8 cellular contexts compared by ENCODE assay signal in the genomic region with DNA sequence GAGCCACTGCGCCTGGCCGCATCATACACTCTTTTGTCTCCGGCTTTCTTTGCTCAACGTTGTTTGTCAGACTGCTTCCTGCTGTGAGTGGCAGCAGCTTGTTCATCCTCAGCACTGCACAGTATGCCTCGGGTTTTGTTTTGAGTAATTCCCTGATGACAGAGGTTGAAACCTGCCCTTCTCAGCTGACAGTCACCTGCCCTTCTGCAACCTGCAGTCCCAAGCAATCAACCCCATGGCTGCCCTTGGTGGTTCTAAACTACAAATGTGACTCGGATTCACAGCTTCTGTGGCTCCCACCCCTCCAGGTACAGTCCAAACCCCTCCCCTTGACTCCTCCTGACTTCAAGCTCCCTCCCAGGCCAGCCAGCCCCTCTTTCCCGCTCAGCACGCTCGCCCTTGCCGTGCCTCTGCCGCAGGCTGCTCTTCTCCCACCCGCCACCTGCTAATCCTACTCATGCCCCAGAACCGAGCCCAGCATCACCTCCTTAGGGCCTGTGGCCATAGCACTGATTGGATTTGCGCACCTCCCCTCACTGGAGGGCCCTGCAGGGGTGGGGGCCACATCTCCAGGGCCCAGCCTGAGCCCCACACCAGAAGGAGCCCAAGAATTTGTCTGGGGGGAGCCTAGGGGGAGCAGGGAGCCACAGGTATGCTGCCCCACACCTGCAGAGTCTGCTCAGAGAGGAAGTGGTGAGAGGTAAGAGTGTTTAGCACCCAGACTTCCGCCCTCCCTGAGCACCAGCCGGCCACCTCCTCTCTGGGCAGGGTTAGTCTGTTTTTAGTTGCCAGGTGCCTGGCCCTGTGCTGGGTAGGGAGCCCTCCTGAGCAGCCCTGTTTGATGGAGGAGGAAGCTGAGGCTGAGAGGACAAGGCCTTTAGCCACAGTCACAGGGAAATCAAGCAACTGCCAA. TPM values are rescaled to one million over a fixed set of nuclear protein-coding genes. Genes with fewer than 3 reads are reported as not detected.
DNase-seq lines count a peak whose midpoint lies in the region; ATAC-seq and TF ChIP-seq lines count a peak whose summit lies in the region.

No MANE protein-coding gene starts in this region.

- no peaks in the 10 kb centered on the region for H3K9me3 ChIP-seq in H9 (ENCODE audit: control insufficient read depth, low read depth, low read length)
- no peaks in the 10 kb centered on the region for H3K9me3 ChIP-seq in endodermal cell (ENCODE audit: control insufficient read depth, low read length)

- H3K4me2 ChIP-seq in H9 (ENCODE audit: insufficient read depth, insufficient read length, low read length), result no peak overlapping the region

- peak overlapping the region; percentile 73 to 82 (median 78) for H3K27ac Mint-ChIP-seq in H9
- H3K27ac Mint-ChIP-seq in endodermal cell, result peak overlapping the region; percentile 87

- H4K20me1 ChIP-seq in H9 (ENCODE audit: control insufficient read depth, insufficient read depth, insufficient read length), result peaks cover 4% of the 10 kb centered on the region

- no peak for DNase-seq in H9
- DNase-seq in NCI-H1092 treated with DMSO at 0.1 percent for 48 hours (lab: John Stamatoyannopoulos, UW), result peak; percentile 67
- peak; percentile 59 to 61 for DNase-seq in activated CD4-positive, alpha-beta T cell treated with anti-CD3 and anti-CD28 coated beads for 4 hours
- DNase-seq in endodermal cell, result no peak
- peak; percentile 47 to 69 (median 67) for DNase-seq in stimulated activated CD4-positive, alpha-beta T cell treated with anti-CD3 and anti-CD28 coated beads, TNF-alpha, amount 100 ng/mL, for 24 hours (ENCODE audit: low read depth in 3 of 3)
- DNase-seq in HCEC 1CT, result no peak
- no peak for DNase-seq in NOMO-1 treated with dmso at 0.1 percent for 144 hours (lab: John Stamatoyannopoulos, UW; ENCODE audit: unreplicated experiment)

- H4K5ac ChIP-seq in H9 (ENCODE audit: insufficient read length, low read depth, low read length), result no peak overlapping the region

- H3K36me3 ChIP-seq in endodermal cell (ENCODE audit: control insufficient read depth, insufficient read depth, low read length), result peaks cover 3% of the 10 kb centered on the region

- no peak overlapping the region for H2BK15ac ChIP-seq in H9 (ENCODE audit: low read depth, low read length)

- TF ChIP-seq CTCF in H9 (conservative IDR thresholded peaks at IDR 0.05) (no peak), endodermal cell (conservative IDR thresholded peaks at IDR 0.05) (no peak)

- H3K4me3 Mint-ChIP-seq in H9, result peak overlapping the region in 1 of 2 experiments; percentile 52; a peak in 2 of 5 replicates
- no peak overlapping the region for H3K4me3 Mint-ChIP-seq in endodermal cell

- no peak overlapping the region for H3K9ac ChIP-seq in H9 (ENCODE audit: extremely low read depth, insufficient read length, low read length)
- H3K9ac ChIP-seq in endodermal cell (ENCODE audit: extremely low read depth, low read length, poor library complexity, severe bottlenecking), result no peak overlapping the region

- H3K79me1 ChIP-seq in H9 (ENCODE audit: insufficient read depth, low read depth, low read length, poor library complexity, severe bottlenecking), result peaks cover 2% of the 10 kb centered on the region

- H3K36me3 Mint-ChIP-seq in H9 (ENCODE audit: insufficient read depth in 1 of 3, low read depth in 3 of 3) (peaks cover 0 to 10% (median 0%) of the 10 kb centered on the region in 3 experiments; a peak in 2 of 7 replicates), endodermal cell (ENCODE audit: low read depth) (peaks cover 5% of the 10 kb centered on the region)

- WGBS in H9 (ENCODE audit: extremely low coverage, insufficient read length, low lambda C conversion rate), result no CpG with 5 or more reads among the region's 16 CpGs
- 77 to 80% methylated on average over 11 to 16 of the region's 16 CpGs for WGBS in endodermal cell (ENCODE audit: insufficient coverage in 1 of 2, insufficient read length in 1 of 2), 2 experiments

- H3K9me3 Mint-ChIP-seq in H9, result no peaks in the 10 kb centered on the region; a peak in 1 of 5 replicates
- no peaks in the 10 kb centered on the region for H3K9me3 Mint-ChIP-seq in endodermal cell

- H3K4me3 ChIP-seq in endodermal cell (ENCODE audit: low read length), result no peak overlapping the region

- H3K4me1 ChIP-seq in H9 (ENCODE audit: insufficient read depth, low read length) (peaks cover 5% of the 10 kb centered on the region; the same call in 1 of the 2 replicates), endodermal cell (ENCODE audit: control insufficient read depth, insufficient read depth, low read length) (peaks cover 23% of the 10 kb centered on the region)

- no peak overlapping the region for H3K4ac ChIP-seq in H9 (ENCODE audit: low read depth, low read length)

- H3K27me3 ChIP-seq in H9 (ENCODE audit: insufficient read depth, low read length) (no peaks in the 10 kb centered on the region), endodermal cell (ENCODE audit: control insufficient read depth, insufficient read depth, low read length, poor library complexity, severe bottlenecking) (no peaks in the 10 kb centered on the region)

- peak overlapping the region; percentile 5; the same call in 1 of the 2 replicates for H3K14ac ChIP-seq in H9 (ENCODE audit: insufficient read depth, low read length)

- no peak overlapping the region for H3K23ac ChIP-seq in H9 (ENCODE audit: insufficient read length, low read depth, low read length)

- no peaks in the 10 kb centered on the region for H3K23me2 ChIP-seq in H9 (ENCODE audit: insufficient read length, low read depth, low read length, poor library complexity, severe bottlenecking)

- H3K79me2 ChIP-seq in H9 (ENCODE audit: insufficient read depth, low read length), result peaks cover 45% of the 10 kb centered on the region; the same call in 1 of the 2 replicates

- no peak overlapping the region for H4K8ac ChIP-seq in H9 (replicated peaks; ENCODE audit: insufficient read length, low read depth, low read length)

- H3T11ph ChIP-seq in H9 (ENCODE audit: low read length), result no peak overlapping the region

- H2BK120ac ChIP-seq in H9 (ENCODE audit: low read depth, low read length, poor library complexity, severe bottlenecking), result no peak overlapping the region

- H2BK12ac ChIP-seq in H9 (ENCODE audit: insufficient read length, low read depth, low read length), result no peak overlapping the region

- H3K27ac ChIP-seq in H9 (ENCODE audit: insufficient read length, low read depth, low read length) (no peak overlapping the region), endodermal cell (ENCODE audit: low read depth, low read length) (peak overlapping the region; percentile 10)

- no peak overlapping the region for H3K56ac ChIP-seq in H9 (ENCODE audit: insufficient read length, low read depth, low read length)

- no peak overlapping the region for H2BK20ac ChIP-seq in H9 (ENCODE audit: low read depth, low read length, poor library complexity, severe bottlenecking)

- no peak overlapping the region for H2AFZ ChIP-seq in H9 (ENCODE audit: low read length)

- no peaks in the 10 kb centered on the region; the same call in 1 of the 2 replicates for H3K27me3 Mint-ChIP-seq in H9 (ENCODE audit: low read depth)
- H3K27me3 Mint-ChIP-seq in endodermal cell (ENCODE audit: insufficient read depth), result no peaks in the 10 kb centered on the region

- H3K4me1 Mint-ChIP-seq in H9 (peaks cover 69 to 84% of the 10 kb centered on the region in 2 experiments), endodermal cell (peaks cover 44% of the 10 kb centered on the region)

- no peak overlapping the region for H2AK5ac ChIP-seq in H9 (ENCODE audit: insufficient read length, low read length)

- H4K91ac ChIP-seq in H9 (ENCODE audit: insufficient read length, low read depth, low read length), result no peak overlapping the region

- peak; percentile 52 for ATAC-seq in GM18499 (IDR thresholded peaks at IDR 0.05; ENCODE audit: insufficient read depth, unreplicated experiment)

- H3K18ac ChIP-seq in H9 (ENCODE audit: insufficient read length, low read depth, low read length), result peak overlapping the region; percentile 35

- no peak overlapping the region for H2BK5ac ChIP-seq in H9 (ENCODE audit: insufficient read length, low read length)

RNA-seq across cellular contexts. Expression of a gene that starts 10.1 kb away (rescaled TPM):
- 52.3 and 59.5 TPM in 2 replicates for total RNA-seq in H9 (2021)
- 10 to 100 TPM; 56.7 to 60.8 TPM for total RNA-seq in endodermal cell
- polyA plus RNA-seq in endodermal cell (2013, experiment 1 of 2), result 21.5 TPM
- polyA plus RNA-seq in endodermal cell (2013, experiment 2 of 2), result 20.4 TPM

RNA-seq across cellular contexts. Expression of a gene that starts 33.0 kb away (rescaled TPM):
- total RNA-seq in H9 (2021), result 44.7 and 46.1 TPM in 2 replicates
- 10 to 100 TPM; 45.7 TPM for total RNA-seq in endodermal cell
- 39.5 TPM for polyA plus RNA-seq in endodermal cell (2013, experiment 1 of 2)
- polyA plus RNA-seq in endodermal cell (2013, experiment 2 of 2), result 35.1 TPM

RNA-seq across cellular contexts. Expression of a gene that starts 40.1 kb away (rescaled TPM):
- total RNA-seq in H9 (2021) (9.0 and 11.6 TPM in 2 replicates), endodermal cell (1 to 10 TPM; 6.6 to 9.3 TPM)
- 3.7 TPM for polyA plus RNA-seq in endodermal cell (2013, experiment 1 of 2)
- polyA plus RNA-seq in endodermal cell (2013, experiment 2 of 2), result 3.3 TPM

RNA-seq across cellular contexts. Expression of a gene that starts 53.8 kb away (rescaled TPM):
- total RNA-seq in H9 (2021), result 15.4 and 16.5 TPM in 2 replicates
- 10 to 100 TPM in 1 of 2 donors, 1 to 10 TPM in 1; 8.3 to 12.7 TPM for total RNA-seq in endodermal cell
- polyA plus RNA-seq in endodermal cell (2013, experiment 1 of 2), result 14.6 TPM
- polyA plus RNA-seq in endodermal cell (2013, experiment 2 of 2), result 15.4 TPM

Comparison
In these comparisons a context has a peak if more than half of its experiments do, and no peak if none do; other contexts are left out.
1. DNase-seq: peak in NCI-H1092 treated with DMSO at 0.1 percent for 48 hours (single experiment), activated CD4-positive, alpha-beta T cell treated with anti-CD3 and anti-CD28 coated beads for 4 hours (2 of 2) and stimulated activated CD4-positive, alpha-beta T cell treated with anti-CD3 and anti-CD28 coated beads, TNF-alpha, amount 100 ng/mL, for 24 hours (3 of 3); none in H9 (single experiment), endodermal cell (single experiment), HCEC 1CT (single experiment) and NOMO-1 treated with dmso at 0.1 percent for 144 hours (single experiment).